Comparison of ENCODE assay signal across 8 cellular contexts in the genomic region with DNA sequence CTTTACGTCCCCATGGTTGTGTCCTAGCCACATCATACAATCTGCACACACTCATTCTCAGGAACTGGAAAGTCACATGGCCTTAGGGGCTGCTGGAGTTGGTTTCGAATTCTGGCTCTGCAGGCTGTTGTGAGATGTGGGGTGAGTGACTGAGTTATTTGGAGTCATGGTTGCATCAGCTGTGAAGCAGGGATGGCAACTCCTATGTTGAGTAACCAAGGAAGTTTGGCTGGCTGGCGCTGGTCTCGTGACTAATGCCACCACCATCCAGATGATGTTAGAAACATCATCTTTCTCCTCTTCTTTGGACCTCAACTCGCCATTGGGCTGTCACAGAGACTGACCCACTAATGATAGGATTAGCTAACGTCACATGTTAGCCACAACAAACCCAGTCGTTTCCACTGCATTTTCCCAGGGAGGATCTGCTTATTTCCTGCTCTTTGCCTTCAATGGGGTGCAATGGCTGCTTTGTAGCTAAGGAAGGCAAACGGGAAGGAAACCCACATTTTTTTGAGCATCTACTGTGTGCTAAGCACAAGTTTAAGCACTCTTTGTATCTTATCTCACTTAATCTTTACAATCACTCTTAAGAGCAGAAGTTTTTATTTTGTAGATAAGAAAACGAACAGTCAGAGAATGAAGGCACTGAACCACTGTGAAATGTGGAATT.
DNase-seq lines count a peak whose midpoint lies in the region; TF ChIP-seq lines count a peak whose summit lies in the region.

No MANE protein-coding gene starts in this region.

- DNase-seq in GM04503 (ENCODE audit: low read depth) (peak; percentile 99), LoVo (ENCODE audit: low spot score) (peak; percentile 54), ascending aorta (ENCODE audit: low spot score in 2 of 2) (peak; percentile 55 to 76), non-pigmented ciliary epithelial cell (ENCODE audit: low read depth) (peak; percentile 82), HuH-7.5 (ENCODE audit: low spot score) (no peak), cortex of kidney (lab: John Stamatoyannopoulos, UW) (no peak), type B pancreatic cell (ENCODE audit: extremely low spot score, unreplicated experiment) (no peak)
- no peak for DNase-seq in activated CD4-positive, alpha-beta T cell treated with anti-CD3 and anti-CD28 coated beads, Interleukin-2, amount 10 ng/mL, durations not matched to agents 24 days and 14 days

- H3K36me3 Mint-ChIP-seq in type B pancreatic cell: peaks cover 46% of the 10 kb centered on the region
- H3K36me3 Mint-ChIP-seq in activated CD4-positive, alpha-beta T cell treated with anti-CD3 and anti-CD28 coated beads, Interleukin-2, amount 10 ng/mL, durations not matched to agents 24 days and 14 days (ENCODE audit: low read depth): no peaks in the 10 kb centered on the region

- no peaks in the 10 kb centered on the region for H3K27me3 Mint-ChIP-seq in type B pancreatic cell
- peaks cover 4% of the 10 kb centered on the region for H3K27me3 Mint-ChIP-seq in activated CD4-positive, alpha-beta T cell treated with anti-CD3 and anti-CD28 coated beads, Interleukin-2, amount 10 ng/mL, durations not matched to agents 24 days and 14 days

- H3K4me1 Mint-ChIP-seq in type B pancreatic cell (ENCODE audit: unreplicated experiment): peaks cover 11% of the 10 kb centered on the region
- no peaks in the 10 kb centered on the region for H3K4me1 Mint-ChIP-seq in activated CD4-positive, alpha-beta T cell treated with anti-CD3 and anti-CD28 coated beads, Interleukin-2, amount 10 ng/mL, durations not matched to agents 24 days and 14 days

- H3K27ac Mint-ChIP-seq in type B pancreatic cell: no peak overlapping the region
- no peak overlapping the region for H3K27ac Mint-ChIP-seq in activated CD4-positive, alpha-beta T cell treated with anti-CD3 and anti-CD28 coated beads, Interleukin-2, amount 10 ng/mL, durations not matched to agents 24 days and 14 days

- TF ChIP-seq CTCF in ascending aorta (IDR thresholded peaks at IDR 0.05) (no peak), type B pancreatic cell (conservative IDR thresholded peaks at IDR 0.05) (no peak)

- H3K4me3 ChIP-seq in ascending aorta: no peak overlapping the region

- H3K4me1 ChIP-seq in ascending aorta: no peaks in the 10 kb centered on the region

- H3K36me3 ChIP-seq in ascending aorta: peaks cover 30 to 72% of the 10 kb centered on the region in 2 donors

- no peaks in the 10 kb centered on the region for H3K27me3 ChIP-seq in ascending aorta

- H3K4me3 Mint-ChIP-seq in type B pancreatic cell: no peak overlapping the region
- no peak overlapping the region for H3K4me3 Mint-ChIP-seq in activated CD4-positive, alpha-beta T cell treated with anti-CD3 and anti-CD28 coated beads, Interleukin-2, amount 10 ng/mL, durations not matched to agents 24 days and 14 days

- no peaks in the 10 kb centered on the region for H3K9me3 Mint-ChIP-seq in type B pancreatic cell
- H3K9me3 Mint-ChIP-seq in activated CD4-positive, alpha-beta T cell treated with anti-CD3 and anti-CD28 coated beads, Interleukin-2, amount 10 ng/mL, durations not matched to agents 24 days and 14 days: no peaks in the 10 kb centered on the region

- H3K27ac ChIP-seq in ascending aorta: peak overlapping the region in 1 of 2 donors; percentile 38

- H3K9me3 ChIP-seq in ascending aorta: no peaks in the 10 kb centered on the region

- intact Hi-C loops in ascending aorta (cut with DNase I): no loop called here
- intact Hi-C loops in activated CD4-positive, alpha-beta T cell treated with anti-CD3 and anti-CD28 coated beads, Interleukin-2, amount 10 ng/mL, durations not matched to agents 24 days and 14 days (cut with micrococcal nuclease): no loop called here

Comparison
In these comparisons a context has a peak if more than half of its experiments do, and no peak if none do; other contexts are left out.
1. DNase-seq: peak in GM04503 (single experiment), LoVo (single experiment), ascending aorta (2 of 2) and non-pigmented ciliary epithelial cell (single experiment); none in HuH-7.5 (single experiment), cortex of kidney (single experiment), type B pancreatic cell (single experiment) and activated CD4-positive, alpha-beta T cell treated with anti-CD3 and anti-CD28 coated beads, Interleukin-2, amount 10 ng/mL, durations not matched to agents 24 days and 14 days (single experiment).